13 cellular contexts compared by ENCODE assay signal in genomic region chrX:74922922-74923321, GRCh38. TPM values are rescaled to one million over a fixed set of nuclear protein-coding genes. Genes with fewer than 3 reads are reported as not detected.
A peak's percentile ranks its signal among the peaks of the same experiment; 100 is the strongest.
DNase-seq lines count a peak whose midpoint lies in the region; ATAC-seq and TF ChIP-seq lines count a peak whose summit lies in the region.
"Had no signal": no experiment of that assay in that cellular context is flagged by ENCODE, and none has a peak within 500 bp of the region (broad histone marks: within the 10 kb centered on the region; RNA-seq: fewer than 3 reads in every experiment).

No MANE protein-coding gene starts in this region.

- DNase-seq in SKM-1 treated with dmso at 0.1 percent for 144 hours (lab: John Stamatoyannopoulos, UW; ENCODE audit: unreplicated experiment) = peak; percentile 74
- DNase-seq in SKM-1 (lab: John Stamatoyannopoulos, UW; ENCODE audit: unreplicated experiment) = no peak
- no peak for DNase-seq in CD14-positive monocyte (ENCODE audit: low spot score)
- DNase-seq in DMS 273 (lab: John Stamatoyannopoulos, UW; ENCODE audit: unreplicated experiment) = no peak
- no peak for DNase-seq in NCI-H1092 (lab: John Stamatoyannopoulos, UW)
- DNase-seq: IMR-90; naive thymus-derived CD4-positive, alpha-beta T cell; stimulated activated CD4-positive, alpha-beta T cell treated with anti-CD3 and anti-CD28 coated beads, Interleukin-2, amount 100 ng/mL, for 24 hours; transverse colon had no signal

- no peaks in the 10 kb centered on the region for H4K20me1 ChIP-seq in neural cell (ENCODE audit: insufficient read depth)

- no peaks in the 10 kb centered on the region for H3K9me3 ChIP-seq in neural cell (ENCODE audit: low read length)
- H3K9me3 ChIP-seq: transverse colon had no signal

- peak; percentile 75 for ATAC-seq in HG02763 (IDR thresholded peaks at IDR 0.05; ENCODE audit: unreplicated experiment)
- ATAC-seq in HG03571 (IDR thresholded peaks at IDR 0.05; ENCODE audit: unreplicated experiment) = peak; percentile 69
- ATAC-seq: naive thymus-derived CD4-positive, alpha-beta T cell had no signal

- no peaks in the 10 kb centered on the region for H3F3A ChIP-seq in neural cell (ENCODE audit: insufficient read depth, low read length, poor library complexity, severe bottlenecking)

- H3K4me3 Mint-ChIP-seq in CD14-positive monocyte = peak overlapping the region in 1 of 2 donors; percentile 91

- peaks cover 31% of the 10 kb centered on the region for H3K79me2 ChIP-seq in neural cell (replicated peaks; ENCODE audit: insufficient read depth, low read length)

- intact Hi-C loops in CD14-positive monocyte (cut with micrococcal nuclease) = no loop called here

- peak overlapping the region; percentile 94 for H3K27ac ChIP-seq in neural cell (ENCODE audit: low read length)
- H3K27ac ChIP-seq: cardiac muscle cell had no signal

- H3K27ac Mint-ChIP-seq in CD14-positive monocyte = no peak overlapping the region

- H3K4me3 ChIP-seq in neural cell (ENCODE audit: low read length) = peak overlapping the region; percentile 90
- H3K4me3 ChIP-seq: cardiac muscle cell had no signal

- H3K36me3 ChIP-seq in neural cell (ENCODE audit: insufficient read depth, low read length) = no peaks in the 10 kb centered on the region
- H3K36me3 ChIP-seq: cardiac muscle cell, transverse colon had no signal

- H3K36me3 Mint-ChIP-seq in CD14-positive monocyte = peaks cover 0 to 3% of the 10 kb centered on the region in 2 donors
- H3K36me3 Mint-ChIP-seq: naive thymus-derived CD4-positive, alpha-beta T cell had no signal

- no peaks in the 10 kb centered on the region for H3K9me2 ChIP-seq in neural cell (ENCODE audit: insufficient read depth, low read length)

- peaks cover 11% of the 10 kb centered on the region for H3K4me1 Mint-ChIP-seq in CD14-positive monocyte

- H3K27me3 Mint-ChIP-seq in CD14-positive monocyte (ENCODE audit: low read depth in 3 of 3) = peaks cover 27 to 38% (median 36%) of the 10 kb centered on the region in 3 donors

- no peaks in the 10 kb centered on the region for H3K27me3 ChIP-seq in neural cell (ENCODE audit: insufficient read depth, low read depth, low read length)
- H3K27me3 ChIP-seq: transverse colon had no signal

- no peak for TF ChIP-seq EP300 in neural cell (conservative IDR thresholded peaks at IDR 0.05; ENCODE audit: poor library complexity, severe bottlenecking)

- H3K9me3 Mint-ChIP-seq in CD14-positive monocyte = peaks cover 3 to 23% (median 16%) of the 10 kb centered on the region in 7 donors
- H3K9me3 Mint-ChIP-seq: naive thymus-derived CD4-positive, alpha-beta T cell had no signal

- H3K4me2 ChIP-seq in neural cell (ENCODE audit: low read length) = peak overlapping the region; percentile 76

- TF ChIP-seq CTCF in neural cell (IDR thresholded peaks at IDR 0.05; ENCODE audit: poor library complexity, severe bottlenecking) (no peak), CD14-positive monocyte (IDR thresholded peaks at IDR 0.05) (no peak)

- TF ChIP-seq RAD21 in neural cell (conservative IDR thresholded peaks at IDR 0.05) = no peak

- no peak overlapping the region for H2AFZ ChIP-seq in neural cell (ENCODE audit: low read depth, low read length)

- peak overlapping the region; percentile 94 for H3K9ac ChIP-seq in neural cell (ENCODE audit: low read length)

TF ChIP-seq in neural cell, 6 proteins besides CTCF, POLR2A, EP300 and RAD21:
- no peak for TF ChIP-seq EZH2 (IDR thresholded peaks at IDR 0.05; ENCODE audit: borderline replicate concordance, insufficient read depth, low read length, poor library complexity, severe bottlenecking)
- no peak for TF ChIP-seq REST (IDR thresholded peaks at IDR 0.05; ENCODE audit: borderline replicate concordance)
- no peak for TF ChIP-seq POLR2AphosphoS5 (IDR thresholded peaks at IDR 0.05)
- no peak for TF ChIP-seq MXI1 (conservative IDR thresholded peaks at IDR 0.05; ENCODE audit: poor library complexity, severe bottlenecking)
- no peak for TF ChIP-seq TAF1 (IDR thresholded peaks at IDR 0.05; ENCODE audit: low read depth)
- no peak for TF ChIP-seq SMC3 (conservative IDR thresholded peaks at IDR 0.05; ENCODE audit: poor library complexity)

RNA-seq across cellular contexts. Expression of gene NEXMIF, which starts 2.3 kb away (rescaled TPM):
- polyA plus RNA-seq in neural cell = 12.6 and 12.8 TPM in 2 replicates
- 70.1 and 85.9 TPM in 2 replicates for polyA minus RNA-seq in neural cell
- not detected for polyA plus RNA-seq in CD14-positive monocyte
- polyA plus RNA-seq: cardiac muscle cell, IMR-90 had no signal

Comparison
In these comparisons a context has a peak if more than half of its experiments do, and no peak if none do; other contexts are left out.
1. RNA of gene NEXMIF, which starts 2.3 kb away (polyA plus RNA-seq): 12.6 to 12.8 TPM in neural cell; not detected in CD14-positive monocyte; every median in the first group is over 10 times any median in the second.